In genomic region chr12:111248981-111249380, GRCh38 we compare ENCODE assay signal across 22 cellular contexts.
DNase-seq lines count a peak whose midpoint lies in the region; ATAC-seq and TF ChIP-seq lines count a peak whose summit lies in the region.
"Had no signal": no experiment of that assay in that cellular context is flagged by ENCODE, and none has a peak within 500 bp of the region (broad histone marks: within the 10 kb centered on the region; RNA-seq: fewer than 3 reads in every experiment).

No MANE protein-coding gene starts in this region.

- H3K9me1 ChIP-seq in IMR-90 (ENCODE audit: insufficient read depth, low read length): no peaks in the 10 kb centered on the region

- H3K56ac ChIP-seq in IMR-90 (ENCODE audit: extremely low read depth, insufficient read depth, low read length): no peak overlapping the region

- H2BK120ac ChIP-seq in IMR-90 (ENCODE audit: low read depth, low read length): no peak overlapping the region

- in situ Hi-C loops in IMR-90 (cut with MboI; ENCODE audit: low sequenced_read_pairs): no loop called here

- no peak overlapping the region for H4K5ac ChIP-seq in IMR-90 (ENCODE audit: low read depth, low read length)

- H3K9ac ChIP-seq in IMR-90 (ENCODE audit: low read depth, low read length): no peak overlapping the region

- 33% methylated on average over 1 of the region's 10 CpGs; no CpG with 5 or more reads in 1 of the 2 experiments for WGBS in IMR-90 (ENCODE audit: extremely low coverage in 2 of 2, insufficient read length in 1 of 2), 2 experiments

- no peak overlapping the region for H2BK20ac ChIP-seq in IMR-90 (ENCODE audit: low read depth, low read length)

- H2AK5ac ChIP-seq in IMR-90 (ENCODE audit: low read depth, low read length): no peak overlapping the region

- no peak overlapping the region for H2BK5ac ChIP-seq in IMR-90 (ENCODE audit: low read depth, low read length, poor library complexity, severe bottlenecking)

- dilution Hi-C loops in IMR-90 (cut with HindIII; ENCODE audit: low sequenced_read_pairs, unreplicated experiment): no loop called here

- POLR2A ChIA-PET in IMR-90 (lab: Charles Lee; ENCODE audit: unreplicated experiment): no interaction called here

- no peaks in the 10 kb centered on the region; the same call in 1 of the 2 replicates for H4K20me1 ChIP-seq in IMR-90 (ENCODE audit: insufficient read depth, low read length)

- no peak overlapping the region for H3K4ac ChIP-seq in IMR-90 (ENCODE audit: low read depth, low read length)

- TF ChIP-seq CTCF in IMR-90 (conservative IDR thresholded peaks at IDR 0.05; ENCODE audit: low read depth, low read length) (no peak), RWPE2 (IDR thresholded peaks at IDR 0.05; ENCODE audit: poor library complexity, severe bottlenecking) (no peak), foreskin fibroblast (IDR thresholded peaks at IDR 0.05; ENCODE audit: low read depth, low read length) (no peak)

- DNase-seq in EH (ENCODE audit: low read depth) (peak; percentile 7), IMR-90 (no peak), RWPE2 (ENCODE audit: low spot score) (peak; percentile 76), foreskin fibroblast (peak; percentile 37 to 63), UCSD-AML1 (lab: John Stamatoyannopoulos, UW; ENCODE audit: unreplicated experiment) (no peak)
- no peak for DNase-seq in activated CD8-positive, alpha-beta memory T cell treated with anti-CD3 and anti-CD28 coated beads for 24 hours
- DNase-seq: activated CD8-positive, alpha-beta T cell treated with anti-CD3 and anti-CD28 coated beads for 36 hours; activated naive CD4-positive, alpha-beta T cell treated with anti-CD3 and anti-CD28 coated beads, Interleukin-2, amount 10 ng/mL, durations not matched to agents 7 days and 5 days; activated T-cell treated with anti-CD3 and anti-CD28 coated beads, Interleukin-2, amount 50 U/mL, for 24 hours; CD4-positive, alpha-beta memory T cell; effector CD8-positive, alpha-beta T cell; head of caudate nucleus; left colon; MM.1S; NCI-H146; pancreas; right cardiac atrium; stimulated activated CD8-positive, alpha-beta memory T cell treated with anti-CD3 and anti-CD28 coated beads, Interleukin-4, amount 100 ng/mL, for 48 hours had no signal

- H2AFZ ChIP-seq in IMR-90 (replicated peaks; ENCODE audit: low read length, poor library complexity): peak overlapping the region; percentile 47

- H3K27ac ChIP-seq in IMR-90 (ENCODE audit: insufficient read depth, low read length) (no peak overlapping the region), RWPE2 (ENCODE audit: poor library complexity, severe bottlenecking) (peak overlapping the region; percentile 37)
- H3K27ac ChIP-seq: pancreas, SJSA1 had no signal

- H4K8ac ChIP-seq in IMR-90 (ENCODE audit: low read depth in 2 of 2, low read length in 2 of 2): no peak overlapping the region

- H3K36me3 ChIP-seq in IMR-90 (ENCODE audit: control insufficient read depth, insufficient read depth, low read length) (no peaks in the 10 kb centered on the region), RWPE2 (ENCODE audit: low read depth) (no peaks in the 10 kb centered on the region)
- H3K36me3 ChIP-seq: pancreas, SJSA1 had no signal

- H3K4me1 ChIP-seq in IMR-90 (ENCODE audit: control insufficient read depth, insufficient read depth, low read length): no peaks in the 10 kb centered on the region
- H3K4me1 ChIP-seq in RWPE2 (ENCODE audit: insufficient read depth, poor library complexity, severe bottlenecking): peaks cover 5% of the 10 kb centered on the region
- H3K4me1 ChIP-seq: pancreas, SJSA1 had no signal

- no peak overlapping the region for H3K4me2 ChIP-seq in IMR-90 (ENCODE audit: low read depth, low read length)

- no TSS peak for BruUV-seq in IMR-90 (replicated peaks; lab: Mats Ljungman, UMichigan)

- ATAC-seq in IMR-90 (ENCODE audit: low read depth): no peak
- peak; percentile 90 for ATAC-seq in RWPE2 (ENCODE audit: low read depth)
- ATAC-seq in GM19023 (IDR thresholded peaks at IDR 0.05; ENCODE audit: unreplicated experiment): no peak
- ATAC-seq in GM18868 (IDR thresholded peaks at IDR 0.05; ENCODE audit: unreplicated experiment): no peak
- ATAC-seq: activated CD4-positive, CD25-positive, alpha-beta regulatory T cell treated with anti-CD3 and anti-CD28 coated beads, Interleukin-2, amount 50 U/mL, for 24 hours; activated CD8-positive, alpha-beta T cell treated with anti-CD3 and anti-CD28 coated beads for 36 hours; left colon; pancreas; right cardiac atrium had no signal

- no peak overlapping the region for H4K91ac ChIP-seq in IMR-90 (ENCODE audit: insufficient read depth, low read depth, low read length)

- H3K18ac ChIP-seq in IMR-90 (ENCODE audit: low read depth, low read length): no peak overlapping the region

- no peak overlapping the region for H3K23ac ChIP-seq in IMR-90 (ENCODE audit: low read depth, low read length)

- H3K4me3 ChIP-seq in IMR-90 (ENCODE audit: insufficient read depth, low read depth, low read length) (no peak overlapping the region), RWPE2 (ENCODE audit: severe bottlenecking) (no peak overlapping the region), foreskin fibroblast (ENCODE audit: low read depth in 1 of 2, low read length in 2 of 2) (no peak overlapping the region)
- H3K4me3 ChIP-seq: pancreas, SJSA1 had no signal

- TF ChIP-seq POLR2A in IMR-90 (IDR thresholded peaks at IDR 0.05; ENCODE audit: low read depth, low read length): no peak

- no peaks in the 10 kb centered on the region for H3K79me1 ChIP-seq in IMR-90 (ENCODE audit: low read depth in 1 of 2, low read length in 2 of 2)

- H3K9me3 ChIP-seq in IMR-90 (ENCODE audit: control insufficient read depth, insufficient read depth, low read length): no peaks in the 10 kb centered on the region
- no peaks in the 10 kb centered on the region for H3K9me3 ChIP-seq in RWPE2 (ENCODE audit: severe bottlenecking)
- H3K9me3 ChIP-seq: pancreas, SJSA1 had no signal

- CTCF ChIA-PET in IMR-90 (lab: Yijun Ruan, JAX): no interaction called here

- no peak for TF ChIP-seq RAD21 in IMR-90 (IDR thresholded peaks at IDR 0.05; ENCODE audit: low read length)

- H3K14ac ChIP-seq in IMR-90 (replicated peaks; ENCODE audit: low read depth, low read length): no peak overlapping the region

- H2AK9ac ChIP-seq in IMR-90 (replicated peaks; ENCODE audit: low read depth, low read length, poor library complexity): no peak overlapping the region

- H3K27me3 ChIP-seq in IMR-90 (ENCODE audit: control insufficient read depth, insufficient read depth, low read length) (peaks cover 5% of the 10 kb centered on the region), RWPE2 (ENCODE audit: insufficient read depth, poor library complexity, severe bottlenecking) (no peaks in the 10 kb centered on the region)
- H3K27me3 ChIP-seq: pancreas had no signal

- no peak overlapping the region for H2BK15ac ChIP-seq in IMR-90 (ENCODE audit: low read depth, low read length)

- intact Hi-C loops in IMR-90 (cut with micrococcal nuclease): no loop called here

TF ChIP-seq in IMR-90, 13 proteins besides CTCF, POLR2A, EP300 and RAD21:
- no peak for TF ChIP-seq FOS (IDR thresholded peaks at IDR 0.05; ENCODE audit: low read depth, low read length)
- TF ChIP-seq CEBPB (IDR thresholded peaks at IDR 0.05; ENCODE audit: low read depth, low read length): no peak
- no peak for TF ChIP-seq SMC3 (IDR thresholded peaks at IDR 0.05; ENCODE audit: low read depth, low read length)
- TF ChIP-seq ELK1 (IDR thresholded peaks at IDR 0.05; ENCODE audit: borderline replicate concordance, low read depth, low read length): no peak
- no peak for TF ChIP-seq BHLHE40 (IDR thresholded peaks at IDR 0.05; ENCODE audit: low read depth, low read length)
- no peak for TF ChIP-seq MAFK (IDR thresholded peaks at IDR 0.05; ENCODE audit: low read depth, low read length)
- TF ChIP-seq RFX5 (IDR thresholded peaks at IDR 0.05; ENCODE audit: low read depth, low read length): no peak

Comparison
In these comparisons a context has a peak if more than half of its experiments do, and no peak if none do; other contexts are left out.
1. DNase-seq: peak in EH (single experiment), RWPE2 (single experiment) and foreskin fibroblast (2 of 2); none in IMR-90 (single experiment), activated CD8-positive, alpha-beta memory T cell treated with anti-CD3 and anti-CD28 coated beads for 24 hours (single experiment) and UCSD-AML1 (single experiment).